In genomic region chr17:63526861-63527260, GRCh38 we compare ENCODE assay signal across 30 cellular contexts. TPM values are rescaled to one million over a fixed set of nuclear protein-coding genes. Genes with fewer than 3 reads are reported as not detected.
"Had no signal": no experiment of that assay in that cellular context is flagged by ENCODE, and none has a peak within 500 bp of the region (broad histone marks: within the 10 kb centered on the region; RNA-seq: fewer than 3 reads in every experiment).

No MANE protein-coding gene starts in this region.

- H3K4me1 ChIP-seq: colonic mucosa, gastrocnemius medialis, lower lobe of right lung had no signal

- ATAC-seq: effector memory CD8-positive, alpha-beta T cell; esophagus mucosa; gastrocnemius medialis; heart right ventricle; left cardiac atrium; left lung; left ventricle myocardium superior; lower lobe of right lung; mucosa of descending colon had no signal

- H3K36me3 ChIP-seq: colonic mucosa, esophagus squamous epithelium, gastrocnemius medialis, heart right ventricle, left lung, lower lobe of right lung had no signal

- H3K27ac ChIP-seq: colonic mucosa, epithelial cell of prostate, esophagus squamous epithelium, gastrocnemius medialis, heart right ventricle, left lung, lower lobe of right lung had no signal

- H3K9me3 Mint-ChIP-seq: dendritic cell treated with granulocyte-macrophage colony-stimulating factor and Interleukin-4, amounts not matched to agents 40 ng/mL and 50 ng/mL, for 4 days; effector memory CD8-positive, alpha-beta T cell; endodermal cell; mesothelial cell of epicardium had no signal

- DNase-seq: colonic mucosa; cortex of kidney; effector CD8-positive, alpha-beta T cell; effector memory CD8-positive, alpha-beta T cell; endodermal cell; erythroblast; esophagus squamous epithelium; foreskin fibroblast; foreskin melanocyte; gastrocnemius medialis; glutamatergic neuron; head of caudate nucleus; heart right ventricle; hippocampal formation; left cardiac atrium; left ventricle myocardium superior; lower lobe of right lung; mesenchymal stem cell; mucosa of descending colon; naive B cell had no signal

- H3K36me3 Mint-ChIP-seq: mesothelial cell of epicardium had no signal

- H3K4me3 ChIP-seq: colonic mucosa, esophagus squamous epithelium, gastrocnemius medialis, heart right ventricle, left lung, lower lobe of right lung, mucosa of descending colon had no signal

- H3K27ac Mint-ChIP-seq: dendritic cell treated with granulocyte-macrophage colony-stimulating factor and Interleukin-4, amounts not matched to agents 40 ng/mL and 50 ng/mL, for 4 days; effector memory CD8-positive, alpha-beta T cell; endodermal cell; mesothelial cell of epicardium had no signal

- H3K4me3 Mint-ChIP-seq: dendritic cell treated with granulocyte-macrophage colony-stimulating factor and Interleukin-4, amounts not matched to agents 40 ng/mL and 50 ng/mL, for 4 days; effector memory CD8-positive, alpha-beta T cell; endodermal cell; mesothelial cell of epicardium had no signal

- H3K27me3 ChIP-seq: colonic mucosa had no signal

- H3K9me3 ChIP-seq: colonic mucosa, esophagus squamous epithelium, gastrocnemius medialis, heart right ventricle, left lung, lower lobe of right lung, mucosa of descending colon had no signal

RNA-seq across cellular contexts. Expression of gene KCNH6, which starts 3.7 kb away (rescaled TPM):
- total RNA-seq: dermis microvascular lymphatic vessel endothelial cell, esophagus mucosa, esophagus squamous epithelium, gastrocnemius medialis, glomerular endothelial cell, left cardiac atrium, left ventricle myocardium superior, mesenteric fat pad, mesothelial cell of epicardium, myocyte had no signal
- polyA plus RNA-seq: heart right ventricle, keratinocyte had no signal
